1 cellular context compared by ENCODE assay signal in the genomic region with DNA sequence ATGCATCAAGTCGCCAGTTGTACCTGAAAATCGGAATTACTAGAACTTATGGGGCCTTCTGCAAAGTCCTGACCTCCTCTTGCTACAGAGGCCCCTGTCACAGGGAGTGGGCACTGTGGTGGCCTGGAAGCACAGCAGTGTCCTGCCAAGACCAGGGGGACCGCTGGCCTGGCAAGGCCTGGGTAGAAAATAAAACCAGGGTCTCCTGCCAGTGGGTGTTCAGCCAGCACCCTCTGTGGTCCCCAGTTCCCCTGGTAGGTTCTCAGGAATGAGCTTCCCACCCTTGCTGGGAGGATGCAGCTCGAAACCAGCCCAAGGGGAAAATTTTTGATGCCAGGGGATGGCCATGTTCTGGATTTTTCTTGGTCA.
TF ChIP-seq lines count a peak whose summit lies in the region.

No MANE protein-coding gene starts in this region.

TF ChIP-seq in HepG2, 621 proteins besides CTCF, POLR2A, EP300 and RAD21 (continues in another document):
- TF ChIP-seq FOXA1 (IDR thresholded peaks at IDR 0.05) (no peak), FOXA1 (CRISPR knock-in tag; IDR thresholded peaks at IDR 0.05) (no peak), ZNF766 (CRISPR knock-in tag; IDR thresholded peaks at IDR 0.05; ENCODE audit: borderline replicate concordance) (no peak), WIZ (CRISPR knock-in tag; IDR thresholded peaks at IDR 0.05) (no peak), ZNF446 (CRISPR knock-in tag; IDR thresholded peaks at IDR 0.05) (no peak), NFE2L1 (CRISPR knock-in tag; IDR thresholded peaks at IDR 0.05; ENCODE audit: borderline replicate concordance) (no peak), ZSCAN31 (CRISPR knock-in tag; IDR thresholded peaks at IDR 0.05; ENCODE audit: low read depth) (no peak), GZF1 (CRISPR knock-in tag; IDR thresholded peaks at IDR 0.05) (0 out of 2 replicates have a peak, but pooled peaks have one; percentile 26), ARNT (IDR thresholded peaks at IDR 0.05) (no peak), PHF5A (CRISPR knock-in tag; IDR thresholded peaks at IDR 0.05; ENCODE audit: low read depth, unreplicated experiment) (no peak), SMAD1 (CRISPR knock-in tag; IDR thresholded peaks at IDR 0.05; ENCODE audit: borderline replicate concordance, low read depth) (peak; percentile 26; the same call in 1 of the 2 replicates), SRSF9 (IDR thresholded peaks at IDR 0.05; ENCODE audit: borderline replicate concordance, insufficient read depth, low read depth, low read length, poor library complexity, severe bottlenecking) (no peak), HIVEP1 (CRISPR knock-in tag; IDR thresholded peaks at IDR 0.05) (no peak), ERF (CRISPR knock-in tag; IDR thresholded peaks at IDR 0.05) (0 out of 2 replicates have a peak, but pooled peaks have one; percentile 10), KDM5A (IDR thresholded peaks at IDR 0.05; ENCODE audit: borderline replicate concordance, low read length) (no peak), ZNF430 (CRISPR knock-in tag; IDR thresholded peaks at IDR 0.05) (peak; percentile 7; the same call in 1 of the 2 replicates), KDM3A (CRISPR knock-in tag; IDR thresholded peaks at IDR 0.05; ENCODE audit: low read depth) (no peak), ZNF558 (CRISPR knock-in tag; IDR thresholded peaks at IDR 0.05; ENCODE audit: borderline replicate concordance) (no peak), RBAK (CRISPR knock-in tag; IDR thresholded peaks at IDR 0.05) (0 out of 2 replicates have a peak, but pooled peaks have one; percentile 31), NCOR1 (IDR thresholded peaks at IDR 0.05; ENCODE audit: borderline replicate concordance, low read length) (peak; percentile 11; the same call in 1 of the 2 replicates), RARA (CRISPR knock-in tag; IDR thresholded peaks at IDR 0.05) (no peak), FLYWCH1 (CRISPR knock-in tag; IDR thresholded peaks at IDR 0.05) (no peak), TBX2 (CRISPR knock-in tag; IDR thresholded peaks at IDR 0.05; ENCODE audit: borderline replicate concordance) (no peak; the same call in 1 of the 2 replicates), GFI1 (CRISPR knock-in tag; IDR thresholded peaks at IDR 0.05; ENCODE audit: borderline replicate concordance) (no peak), ZNF20 (CRISPR knock-in tag; IDR thresholded peaks at IDR 0.05) (no peak)
- TF ChIP-seq, protein P1, sequence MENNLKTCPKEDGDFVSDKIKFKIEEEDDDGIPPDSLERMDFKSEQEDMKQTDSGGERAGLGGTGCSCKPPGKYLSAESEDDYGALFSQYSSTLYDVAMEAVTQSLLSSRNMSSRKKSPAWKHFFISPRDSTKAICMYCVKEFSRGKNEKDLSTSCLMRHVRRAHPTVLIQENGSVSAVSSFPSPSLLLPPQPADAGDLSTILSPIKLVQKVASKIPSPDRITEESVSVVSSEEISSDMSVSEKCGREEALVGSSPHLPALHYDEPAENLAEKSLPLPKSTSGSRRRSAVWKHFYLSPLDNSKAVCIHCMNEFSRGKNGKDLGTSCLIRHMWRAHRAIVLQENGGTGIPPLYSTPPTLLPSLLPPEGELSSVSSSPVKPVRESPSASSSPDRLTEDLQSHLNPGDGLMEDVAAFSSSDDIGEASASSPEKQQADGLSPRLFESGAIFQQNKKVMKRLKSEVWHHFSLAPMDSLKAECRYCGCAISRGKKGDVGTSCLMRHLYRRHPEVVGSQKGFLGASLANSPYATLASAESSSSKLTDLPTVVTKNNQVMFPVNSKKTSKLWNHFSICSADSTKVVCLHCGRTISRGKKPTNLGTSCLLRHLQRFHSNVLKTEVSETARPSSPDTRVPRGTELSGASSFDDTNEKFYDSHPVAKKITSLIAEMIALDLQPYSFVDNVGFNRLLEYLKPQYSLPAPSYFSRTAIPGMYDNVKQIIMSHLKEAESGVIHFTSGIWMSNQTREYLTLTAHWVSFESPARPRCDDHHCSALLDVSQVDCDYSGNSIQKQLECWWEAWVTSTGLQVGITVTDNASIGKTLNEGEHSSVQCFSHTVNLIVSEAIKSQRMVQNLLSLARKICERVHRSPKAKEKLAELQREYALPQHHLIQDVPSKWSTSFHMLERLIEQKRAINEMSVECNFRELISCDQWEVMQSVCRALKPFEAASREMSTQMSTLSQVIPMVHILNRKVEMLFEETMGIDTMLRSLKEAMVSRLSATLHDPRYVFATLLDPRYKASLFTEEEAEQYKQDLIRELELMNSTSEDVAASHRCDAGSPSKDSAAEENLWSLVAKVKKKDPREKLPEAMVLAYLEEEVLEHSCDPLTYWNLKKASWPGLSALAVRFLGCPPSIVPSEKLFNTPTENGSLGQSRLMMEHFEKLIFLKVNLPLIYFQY (CRISPR knock-in tag; IDR thresholded peaks at IDR 0.05; ENCODE audit: borderline replicate concordance), result 0 out of 2 replicates have a peak, but pooled peaks have one; percentile 7
- TF ChIP-seq, protein P2, sequence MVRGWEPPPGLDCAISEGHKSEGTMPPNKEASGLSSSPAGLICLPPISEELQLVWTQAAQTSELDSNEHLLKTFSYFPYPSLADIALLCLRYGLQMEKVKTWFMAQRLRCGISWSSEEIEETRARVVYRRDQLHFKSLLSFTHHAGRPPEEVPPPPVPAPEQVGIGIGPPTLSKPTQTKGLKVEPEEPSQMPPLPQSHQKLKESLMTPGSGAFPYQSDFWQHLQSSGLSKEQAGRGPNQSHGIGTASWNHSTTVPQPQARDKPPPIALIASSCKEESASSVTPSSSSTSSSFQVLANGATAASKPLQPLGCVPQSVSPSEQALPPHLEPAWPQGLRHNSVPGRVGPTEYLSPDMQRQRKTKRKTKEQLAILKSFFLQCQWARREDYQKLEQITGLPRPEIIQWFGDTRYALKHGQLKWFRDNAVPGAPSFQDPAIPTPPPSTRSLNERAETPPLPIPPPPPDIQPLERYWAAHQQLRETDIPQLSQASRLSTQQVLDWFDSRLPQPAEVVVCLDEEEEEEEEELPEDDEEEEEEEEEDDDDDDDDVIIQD (CRISPR knock-in tag; IDR thresholded peaks at IDR 0.05; ENCODE audit: low read depth), result peak; percentile 7; the same call in 1 of the 2 replicates
- TF ChIP-seq, protein P3, sequence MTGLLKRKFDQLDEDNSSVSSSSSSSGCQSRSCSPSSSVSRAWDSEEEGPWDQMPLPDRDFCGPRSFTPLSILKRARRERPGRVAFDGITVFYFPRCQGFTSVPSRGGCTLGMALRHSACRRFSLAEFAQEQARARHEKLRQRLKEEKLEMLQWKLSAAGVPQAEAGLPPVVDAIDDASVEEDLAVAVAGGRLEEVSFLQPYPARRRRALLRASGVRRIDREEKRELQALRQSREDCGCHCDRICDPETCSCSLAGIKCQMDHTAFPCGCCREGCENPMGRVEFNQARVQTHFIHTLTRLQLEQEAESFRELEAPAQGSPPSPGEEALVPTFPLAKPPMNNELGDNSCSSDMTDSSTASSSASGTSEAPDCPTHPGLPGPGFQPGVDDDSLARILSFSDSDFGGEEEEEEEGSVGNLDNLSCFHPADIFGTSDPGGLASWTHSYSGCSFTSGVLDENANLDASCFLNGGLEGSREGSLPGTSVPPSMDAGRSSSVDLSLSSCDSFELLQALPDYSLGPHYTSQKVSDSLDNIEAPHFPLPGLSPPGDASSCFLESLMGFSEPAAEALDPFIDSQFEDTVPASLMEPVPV (CRISPR knock-in tag; IDR thresholded peaks at IDR 0.05), result no peak
- TF ChIP-seq, protein P4, sequence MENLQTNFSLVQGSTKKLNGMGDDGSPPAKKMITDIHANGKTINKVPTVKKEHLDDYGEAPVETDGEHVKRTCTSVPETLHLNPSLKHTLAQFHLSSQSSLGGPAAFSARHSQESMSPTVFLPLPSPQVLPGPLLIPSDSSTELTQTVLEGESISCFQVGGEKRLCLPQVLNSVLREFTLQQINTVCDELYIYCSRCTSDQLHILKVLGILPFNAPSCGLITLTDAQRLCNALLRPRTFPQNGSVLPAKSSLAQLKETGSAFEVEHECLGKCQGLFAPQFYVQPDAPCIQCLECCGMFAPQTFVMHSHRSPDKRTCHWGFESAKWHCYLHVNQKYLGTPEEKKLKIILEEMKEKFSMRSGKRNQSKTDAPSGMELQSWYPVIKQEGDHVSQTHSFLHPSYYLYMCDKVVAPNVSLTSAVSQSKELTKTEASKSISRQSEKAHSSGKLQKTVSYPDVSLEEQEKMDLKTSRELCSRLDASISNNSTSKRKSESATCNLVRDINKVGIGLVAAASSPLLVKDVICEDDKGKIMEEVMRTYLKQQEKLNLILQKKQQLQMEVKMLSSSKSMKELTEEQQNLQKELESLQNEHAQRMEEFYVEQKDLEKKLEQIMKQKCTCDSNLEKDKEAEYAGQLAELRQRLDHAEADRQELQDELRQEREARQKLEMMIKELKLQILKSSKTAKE (CRISPR knock-in tag; IDR thresholded peaks at IDR 0.05; ENCODE audit: borderline replicate concordance), result no peak
- TF ChIP-seq, protein P5, sequence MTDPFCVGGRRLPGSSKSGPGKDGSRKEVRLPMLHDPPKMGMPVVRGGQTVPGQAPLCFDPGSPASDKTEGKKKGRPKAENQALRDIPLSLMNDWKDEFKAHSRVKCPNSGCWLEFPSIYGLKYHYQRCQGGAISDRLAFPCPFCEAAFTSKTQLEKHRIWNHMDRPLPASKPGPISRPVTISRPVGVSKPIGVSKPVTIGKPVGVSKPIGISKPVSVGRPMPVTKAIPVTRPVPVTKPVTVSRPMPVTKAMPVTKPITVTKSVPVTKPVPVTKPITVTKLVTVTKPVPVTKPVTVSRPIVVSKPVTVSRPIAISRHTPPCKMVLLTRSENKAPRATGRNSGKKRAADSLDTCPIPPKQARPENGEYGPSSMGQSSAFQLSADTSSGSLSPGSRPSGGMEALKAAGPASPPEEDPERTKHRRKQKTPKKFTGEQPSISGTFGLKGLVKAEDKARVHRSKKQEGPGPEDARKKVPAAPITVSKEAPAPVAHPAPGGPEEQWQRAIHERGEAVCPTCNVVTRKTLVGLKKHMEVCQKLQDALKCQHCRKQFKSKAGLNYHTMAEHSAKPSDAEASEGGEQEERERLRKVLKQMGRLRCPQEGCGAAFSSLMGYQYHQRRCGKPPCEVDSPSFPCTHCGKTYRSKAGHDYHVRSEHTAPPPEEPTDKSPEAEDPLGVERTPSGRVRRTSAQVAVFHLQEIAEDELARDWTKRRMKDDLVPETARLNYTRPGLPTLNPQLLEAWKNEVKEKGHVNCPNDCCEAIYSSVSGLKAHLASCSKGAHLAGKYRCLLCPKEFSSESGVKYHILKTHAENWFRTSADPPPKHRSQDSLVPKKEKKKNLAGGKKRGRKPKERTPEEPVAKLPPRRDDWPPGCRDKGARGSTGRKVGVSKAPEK (CRISPR knock-in tag; IDR thresholded peaks at IDR 0.05; ENCODE audit: borderline replicate concordance), result no peak
- TF ChIP-seq, protein P6, sequence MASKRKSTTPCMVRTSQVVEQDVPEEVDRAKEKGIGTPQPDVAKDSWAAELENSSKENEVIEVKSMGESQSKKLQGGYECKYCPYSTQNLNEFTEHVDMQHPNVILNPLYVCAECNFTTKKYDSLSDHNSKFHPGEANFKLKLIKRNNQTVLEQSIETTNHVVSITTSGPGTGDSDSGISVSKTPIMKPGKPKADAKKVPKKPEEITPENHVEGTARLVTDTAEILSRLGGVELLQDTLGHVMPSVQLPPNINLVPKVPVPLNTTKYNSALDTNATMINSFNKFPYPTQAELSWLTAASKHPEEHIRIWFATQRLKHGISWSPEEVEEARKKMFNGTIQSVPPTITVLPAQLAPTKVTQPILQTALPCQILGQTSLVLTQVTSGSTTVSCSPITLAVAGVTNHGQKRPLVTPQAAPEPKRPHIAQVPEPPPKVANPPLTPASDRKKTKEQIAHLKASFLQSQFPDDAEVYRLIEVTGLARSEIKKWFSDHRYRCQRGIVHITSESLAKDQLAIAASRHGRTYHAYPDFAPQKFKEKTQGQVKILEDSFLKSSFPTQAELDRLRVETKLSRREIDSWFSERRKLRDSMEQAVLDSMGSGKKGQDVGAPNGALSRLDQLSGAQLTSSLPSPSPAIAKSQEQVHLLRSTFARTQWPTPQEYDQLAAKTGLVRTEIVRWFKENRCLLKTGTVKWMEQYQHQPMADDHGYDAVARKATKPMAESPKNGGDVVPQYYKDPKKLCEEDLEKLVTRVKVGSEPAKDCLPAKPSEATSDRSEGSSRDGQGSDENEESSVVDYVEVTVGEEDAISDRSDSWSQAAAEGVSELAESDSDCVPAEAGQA (IDR thresholded peaks at IDR 0.05; ENCODE audit: low read depth), result no peak
- TF ChIP-seq, protein P6 (CRISPR knock-in tag; IDR thresholded peaks at IDR 0.05; ENCODE audit: borderline replicate concordance), result no peak
- TF ChIP-seq, protein P7, sequence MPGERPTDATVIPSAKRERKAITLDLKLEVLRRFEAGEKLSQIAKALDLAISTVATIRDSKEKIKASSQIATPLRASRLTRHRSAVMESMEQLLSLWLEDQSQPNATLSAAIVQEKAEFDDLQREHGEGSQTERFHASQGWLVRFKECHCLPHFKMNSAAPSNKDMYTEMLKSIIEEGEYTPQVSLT (CRISPR knock-in tag; IDR thresholded peaks at IDR 0.05; ENCODE audit: borderline replicate concordance, low read depth), result no peak
- TF ChIP-seq, protein P8, sequence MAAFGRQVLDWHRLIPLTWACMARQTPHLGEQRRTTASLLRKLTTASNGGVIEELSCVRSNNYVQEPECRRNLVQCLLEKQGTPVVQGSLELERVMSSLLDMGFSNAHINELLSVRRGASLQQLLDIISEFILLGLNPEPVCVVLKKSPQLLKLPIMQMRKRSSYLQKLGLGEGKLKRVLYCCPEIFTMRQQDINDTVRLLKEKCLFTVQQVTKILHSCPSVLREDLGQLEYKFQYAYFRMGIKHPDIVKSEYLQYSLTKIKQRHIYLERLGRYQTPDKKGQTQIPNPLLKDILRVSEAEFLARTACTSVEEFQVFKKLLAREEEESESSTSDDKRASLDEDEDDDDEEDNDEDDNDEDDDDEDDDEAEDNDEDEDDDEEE (CRISPR knock-in tag; IDR thresholded peaks at IDR 0.05), result no peak
- TF ChIP-seq, protein P9, sequence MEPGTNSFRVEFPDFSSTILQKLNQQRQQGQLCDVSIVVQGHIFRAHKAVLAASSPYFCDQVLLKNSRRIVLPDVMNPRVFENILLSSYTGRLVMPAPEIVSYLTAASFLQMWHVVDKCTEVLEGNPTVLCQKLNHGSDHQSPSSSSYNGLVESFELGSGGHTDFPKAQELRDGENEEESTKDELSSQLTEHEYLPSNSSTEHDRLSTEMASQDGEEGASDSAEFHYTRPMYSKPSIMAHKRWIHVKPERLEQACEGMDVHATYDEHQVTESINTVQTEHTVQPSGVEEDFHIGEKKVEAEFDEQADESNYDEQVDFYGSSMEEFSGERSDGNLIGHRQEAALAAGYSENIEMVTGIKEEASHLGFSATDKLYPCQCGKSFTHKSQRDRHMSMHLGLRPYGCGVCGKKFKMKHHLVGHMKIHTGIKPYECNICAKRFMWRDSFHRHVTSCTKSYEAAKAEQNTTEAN (CRISPR knock-in tag; conservative IDR thresholded peaks at IDR 0.05), result no peak
